In the genomic region with DNA sequence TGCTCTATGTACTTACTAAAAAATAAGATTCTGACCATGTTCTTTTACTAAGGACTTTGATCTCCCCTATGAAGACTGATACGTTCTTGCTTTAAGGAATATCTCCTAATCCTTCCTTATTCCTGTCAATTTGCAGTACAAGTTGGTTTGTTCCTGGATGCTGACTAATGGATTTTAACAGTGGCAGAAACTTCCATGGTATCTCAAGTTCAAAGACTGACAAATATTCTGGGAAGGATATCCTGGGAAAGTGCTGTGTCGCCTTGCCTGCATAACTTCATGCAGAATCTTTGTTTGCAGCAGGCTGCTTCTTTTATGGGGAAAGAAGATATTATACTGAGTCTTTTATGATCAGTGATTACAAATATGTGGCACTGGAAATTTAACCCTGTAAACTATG, we compare ENCODE assay signal across 19 cellular contexts. TPM values are rescaled to one million over a fixed set of nuclear protein-coding genes. Genes with fewer than 3 reads are reported as not detected.
DNase-seq lines count a peak whose midpoint lies in the region; ATAC-seq, FAIRE-seq and TF ChIP-seq lines count a peak whose summit lies in the region.
"Had no signal": no experiment of that assay in that cellular context is flagged by ENCODE, and none has a peak within 500 bp of the region (broad histone marks: within the 10 kb centered on the region; RNA-seq: fewer than 3 reads in every experiment).

No MANE protein-coding gene starts in this region.

- FAIRE-seq in HepG2 (lab: Jason Lieb, UNC) = no peak

- intact Hi-C loops in HepG2 (cut with micrococcal nuclease; ENCODE audit: unreplicated experiment) = no loop called here
- intact Hi-C loops in right lobe of liver (cut with DNase I) = no loop called here

- TF ChIP-seq CTCF in HepG2 (CRISPR knock-in tag; IDR thresholded peaks at IDR 0.05) = no peak
- no peak for TF ChIP-seq CTCF in right lobe of liver (IDR thresholded peaks at IDR 0.05)
- no peak for TF ChIP-seq CTCF in omental fat pad (IDR thresholded peaks at IDR 0.05)

- no peak overlapping the region for H3K9ac ChIP-seq in HepG2 (ENCODE audit: insufficient read depth, low read depth, low read length)
- H3K9ac ChIP-seq: BLaER1 had no signal

- TF ChIP-seq POLR2A in HepG2 (IDR thresholded peaks at IDR 0.05; ENCODE audit: insufficient read depth in 1 of 2, low read depth in 2 of 2, low read length in 2 of 2) = no peak
- no peak for TF ChIP-seq POLR2A in right lobe of liver (IDR thresholded peaks at IDR 0.05)

- ATAC-seq in HepG2 (no peak), right lobe of liver (no peak), omental fat pad (ENCODE audit: low FRiP score) (no peak)

- H3K9me3 ChIP-seq in HepG2 (ENCODE audit: low read length) = no peaks in the 10 kb centered on the region
- no peaks in the 10 kb centered on the region for H3K9me3 ChIP-seq in right lobe of liver
- H3K9me3 ChIP-seq: BLaER1, HAP-1 had no signal

- DNase-seq in HepG2 (ENCODE audit: low spot score) (no peak), right lobe of liver (no peak), cerebellar cortex (ENCODE audit: low spot score) (peak; percentile 56), omental fat pad (ENCODE audit: low spot score) (no peak), retina (no peak)
- DNase-seq: CD4-positive, alpha-beta memory T cell; DMS153; DMS79; GF-D8; GOT3; KBM-7 had no signal

- POLR2A ChIA-PET in HepG2 (lab: Yijun Ruan, JAX) = no interaction called here

- H3K4me3 ChIP-seq in HepG2 (replicated peaks in 1 of 3; ENCODE audit: insufficient read depth in 1 of 3, low read depth in 2 of 3, low read length in 3 of 3) (no peak overlapping the region), right lobe of liver (no peak overlapping the region)
- H3K4me3 ChIP-seq: BLaER1, HAP-1 had no signal

- TF ChIP-seq EP300 in HepG2 (IDR thresholded peaks at IDR 0.05; ENCODE audit: low read depth in 2 of 2, low read length in 2 of 2) (no peak), HepG2 (CRISPR knock-in tag; IDR thresholded peaks at IDR 0.05; ENCODE audit: borderline replicate concordance) (no peak)

- H2AFZ ChIP-seq in HepG2 (ENCODE audit: low read length) = no peak overlapping the region

- no peak overlapping the region for H3K27ac ChIP-seq in HepG2 (ENCODE audit: extremely low read length, insufficient read depth, low read length)
- H3K27ac ChIP-seq in right lobe of liver = no peak overlapping the region
- H3K27ac ChIP-seq: 22Rv1, BLaER1 had no signal

- in situ Hi-C loops in HepG2 (cut with HindIII; ENCODE audit: extremely low pct_ligation_motif_present, low pct_unique_long_range_greater_than_20kb) = no loop called here

- H3K36me3 ChIP-seq in HepG2 (replicated peaks in 1 of 2; ENCODE audit: control insufficient read depth in 1 of 2, insufficient read depth in 2 of 2, low read length in 2 of 2) = no peaks in the 10 kb centered on the region
- no peaks in the 10 kb centered on the region for H3K36me3 ChIP-seq in right lobe of liver
- H3K36me3 ChIP-seq: BLaER1, HAP-1 had no signal

- CTCF ChIA-PET in HepG2 (lab: Yijun Ruan, JAX; ENCODE audit: low intra/inter-chr PET ratio, low total read pairs) = no interaction called here

- no peaks in the 10 kb centered on the region for H4K20me1 ChIP-seq in HepG2 (ENCODE audit: insufficient read depth, low read length)
- H4K20me1 ChIP-seq: BLaER1 had no signal

- H3K27me3 ChIP-seq in HepG2 (ENCODE audit: control insufficient read depth in 1 of 2, insufficient read depth in 2 of 2, low read length in 2 of 2) (no peaks in the 10 kb centered on the region), right lobe of liver (no peaks in the 10 kb centered on the region)
- H3K27me3 ChIP-seq: BLaER1 had no signal

- no TSS peak for BruUV-seq in HepG2 (replicated peaks; lab: Mats Ljungman, UMichigan)

- no peaks in the 10 kb centered on the region for H3K79me2 ChIP-seq in HepG2 (ENCODE audit: insufficient read depth, low read length)

- 19% methylated on average over 2 of the region's 2 CpGs for WGBS in HepG2 (ENCODE audit: low lambda C conversion rate)
- 35% methylated on average over 2 of the region's 2 CpGs for WGBS in right lobe of liver (ENCODE audit: insufficient coverage, low coverage, low lambda C conversion rate, missing lambda C conversion rate)

- H3K4me2 ChIP-seq in HepG2 (ENCODE audit: low read depth, low read length) = no peak overlapping the region
- H3K4me2 ChIP-seq: BLaER1 had no signal

- no peaks in the 10 kb centered on the region for H3K4me1 ChIP-seq in HepG2 (ENCODE audit: insufficient read depth, low read length)
- no peaks in the 10 kb centered on the region for H3K4me1 ChIP-seq in right lobe of liver
- H3K4me1 ChIP-seq: BLaER1, HAP-1 had no signal

- no peak for TF ChIP-seq RAD21 in HepG2 (CRISPR knock-in tag; IDR thresholded peaks at IDR 0.05)

RNA-seq across cellular contexts. Expression of gene OR52J3, which starts 8.4 kb away (rescaled TPM):
- total RNA-seq in HepG2 (2016; rRNA removed; fragmentation: Illumina TruSeq; extraction: Trizol) = not detected in 2 replicates
- not detected in 2 replicates for total RNA-seq in HepG2 (2016; cell fraction: cytosol; rRNA removed; fragmentation: Illumina TruSeq; extraction: Trizol; ENCODE audit: low read depth)
- total RNA-seq in HepG2 (2016; cell fraction: insoluble cytoplasmic fraction; rRNA removed; fragmentation: Illumina TruSeq; extraction: Trizol) = not detected in 2 replicates
- not detected in 2 replicates for total RNA-seq in HepG2 (2016; cell fraction: membrane; rRNA removed; fragmentation: Illumina TruSeq; extraction: Trizol)
- not detected in 2 replicates for total RNA-seq in HepG2 (2016; cell fraction: nucleus; rRNA removed; fragmentation: Illumina TruSeq; extraction: Trizol)
- polyA plus RNA-seq in HepG2 (2011; rRNA removed) = not detected in 2 replicates
- not detected in 2 replicates for polyA plus RNA-seq in HepG2 (2011; cell fraction: cytosol; rRNA removed)
- not detected in 2 replicates for polyA plus RNA-seq in HepG2 (2011; cell fraction: nucleus; rRNA removed)
- polyA plus RNA-seq in HepG2 (2012) = not detected in 2 replicates
- polyA plus RNA-seq in HepG2 (2016; cell fraction: cytosol; fragmentation: Illumina TruSeq; extraction: Trizol; ENCODE audit: low read depth) = not detected in 2 replicates
- not detected in 2 replicates for polyA plus RNA-seq in HepG2 (2016; cell fraction: insoluble cytoplasmic fraction; fragmentation: Illumina TruSeq; extraction: Trizol; ENCODE audit: low read depth)
- polyA plus RNA-seq in HepG2 (2016; cell fraction: membrane; fragmentation: Illumina TruSeq; extraction: Trizol; ENCODE audit: low read depth) = not detected in 2 replicates
- not detected in 2 replicates for polyA plus RNA-seq in HepG2 (2016; cell fraction: nucleus; fragmentation: Illumina TruSeq; extraction: Trizol; ENCODE audit: insufficient read depth, low read depth)
- not detected in 2 replicates for polyA minus RNA-seq in HepG2 (2011; rRNA and poly(A)+ RNA removed; ENCODE audit: low replicate concordance)
- polyA minus RNA-seq in HepG2 (2011; cell fraction: cytosol; rRNA and poly(A)+ RNA removed) = not detected in 2 replicates
- not detected in 2 replicates for polyA minus RNA-seq in HepG2 (2011; cell fraction: nucleus; rRNA and poly(A)+ RNA removed)
- total RNA-seq in right lobe of liver = not detected
- not detected for total RNA-seq in omental fat pad
- total RNA-seq: A673; CD4-positive, alpha-beta memory T cell; Daoy; HT-29 had no signal
- polyA plus RNA-seq: AG04450; CD14-positive monocyte; CD4-positive, alpha-beta memory T cell had no signal

RNA-seq across cellular contexts. Expression of gene OR52E2, which starts 21.5 kb away (rescaled TPM):
- not detected in 2 replicates for total RNA-seq in HepG2 (2016; rRNA removed; fragmentation: Illumina TruSeq; extraction: Trizol)
- total RNA-seq in HepG2 (2016; cell fraction: cytosol; rRNA removed; fragmentation: Illumina TruSeq; extraction: Trizol; ENCODE audit: low read depth) = not detected in 2 replicates
- total RNA-seq in HepG2 (2016; cell fraction: insoluble cytoplasmic fraction; rRNA removed; fragmentation: Illumina TruSeq; extraction: Trizol) = not detected in 2 replicates
- not detected in 2 replicates for total RNA-seq in HepG2 (2016; cell fraction: membrane; rRNA removed; fragmentation: Illumina TruSeq; extraction: Trizol)
- total RNA-seq in HepG2 (2016; cell fraction: nucleus; rRNA removed; fragmentation: Illumina TruSeq; extraction: Trizol) = not detected in 2 replicates
- polyA plus RNA-seq in HepG2 (2011; rRNA removed) = not detected in 2 replicates
- polyA plus RNA-seq in HepG2 (2011; cell fraction: cytosol; rRNA removed) = not detected in 2 replicates
- not detected in 2 replicates for polyA plus RNA-seq in HepG2 (2011; cell fraction: nucleus; rRNA removed)
- polyA plus RNA-seq in HepG2 (2012) = not detected in 2 replicates
- polyA plus RNA-seq in HepG2 (2016; cell fraction: cytosol; fragmentation: Illumina TruSeq; extraction: Trizol; ENCODE audit: low read depth) = not detected in 2 replicates
- polyA plus RNA-seq in HepG2 (2016; cell fraction: insoluble cytoplasmic fraction; fragmentation: Illumina TruSeq; extraction: Trizol; ENCODE audit: low read depth) = not detected in 2 replicates
- not detected in 2 replicates for polyA plus RNA-seq in HepG2 (2016; cell fraction: membrane; fragmentation: Illumina TruSeq; extraction: Trizol; ENCODE audit: low read depth)
- polyA plus RNA-seq in HepG2 (2016; cell fraction: nucleus; fragmentation: Illumina TruSeq; extraction: Trizol; ENCODE audit: insufficient read depth, low read depth) = not detected in 2 replicates
- not detected in 2 replicates for polyA minus RNA-seq in HepG2 (2011; rRNA and poly(A)+ RNA removed; ENCODE audit: low replicate concordance)
- not detected in 2 replicates for polyA minus RNA-seq in HepG2 (2011; cell fraction: cytosol; rRNA and poly(A)+ RNA removed)
- polyA minus RNA-seq in HepG2 (2011; cell fraction: nucleus; rRNA and poly(A)+ RNA removed) = not detected in 2 replicates
- total RNA-seq in right lobe of liver = not detected
- total RNA-seq in omental fat pad = not detected
- total RNA-seq: A673; CD4-positive, alpha-beta memory T cell; Daoy; HT-29 had no signal
- polyA plus RNA-seq: AG04450; CD14-positive monocyte; CD4-positive, alpha-beta memory T cell had no signal

RNA-seq across cellular contexts. Expression of gene OR52E1, which starts 31.4 kb away (rescaled TPM):
- total RNA-seq in HepG2 (2016; rRNA removed; fragmentation: Illumina TruSeq; extraction: Trizol) = not detected in 2 replicates
- not detected in 2 replicates for total RNA-seq in HepG2 (2016; cell fraction: cytosol; rRNA removed; fragmentation: Illumina TruSeq; extraction: Trizol; ENCODE audit: low read depth)
- total RNA-seq in HepG2 (2016; cell fraction: insoluble cytoplasmic fraction; rRNA removed; fragmentation: Illumina TruSeq; extraction: Trizol) = not detected in 2 replicates
- total RNA-seq in HepG2 (2016; cell fraction: membrane; rRNA removed; fragmentation: Illumina TruSeq; extraction: Trizol) = not detected in 2 replicates
- not detected in 2 replicates for total RNA-seq in HepG2 (2016; cell fraction: nucleus; rRNA removed; fragmentation: Illumina TruSeq; extraction: Trizol)
- not detected in 2 replicates for polyA plus RNA-seq in HepG2 (2011; rRNA removed)
- not detected in 2 replicates for polyA plus RNA-seq in HepG2 (2011; cell fraction: cytosol; rRNA removed)
- not detected in 2 replicates for polyA plus RNA-seq in HepG2 (2011; cell fraction: nucleus; rRNA removed)
- not detected in 2 replicates for polyA plus RNA-seq in HepG2 (2012)
- polyA plus RNA-seq in HepG2 (2016; cell fraction: cytosol; fragmentation: Illumina TruSeq; extraction: Trizol; ENCODE audit: low read depth) = not detected in 2 replicates
- polyA plus RNA-seq in HepG2 (2016; cell fraction: insoluble cytoplasmic fraction; fragmentation: Illumina TruSeq; extraction: Trizol; ENCODE audit: low read depth) = not detected in 2 replicates
- polyA plus RNA-seq in HepG2 (2016; cell fraction: membrane; fragmentation: Illumina TruSeq; extraction: Trizol; ENCODE audit: low read depth) = not detected in 2 replicates
- not detected in 2 replicates for polyA plus RNA-seq in HepG2 (2016; cell fraction: nucleus; fragmentation: Illumina TruSeq; extraction: Trizol; ENCODE audit: insufficient read depth, low read depth)
- polyA minus RNA-seq in HepG2 (2011; rRNA and poly(A)+ RNA removed; ENCODE audit: low replicate concordance) = not detected in 2 replicates
- not detected in 2 replicates for polyA minus RNA-seq in HepG2 (2011; cell fraction: cytosol; rRNA and poly(A)+ RNA removed)
- not detected in 2 replicates for polyA minus RNA-seq in HepG2 (2011; cell fraction: nucleus; rRNA and poly(A)+ RNA removed)
- not detected for total RNA-seq in right lobe of liver
- total RNA-seq in omental fat pad = not detected
- total RNA-seq: A673; CD4-positive, alpha-beta memory T cell; Daoy; HT-29 had no signal
- polyA plus RNA-seq: AG04450; CD14-positive monocyte; CD4-positive, alpha-beta memory T cell had no signal

RNA-seq across cellular contexts. Expression of gene OR51L1, which starts 43.3 kb away (rescaled TPM):
- total RNA-seq in HepG2 (2016; rRNA removed; fragmentation: Illumina TruSeq; extraction: Trizol) (not detected in 2 replicates), right lobe of liver (not detected), omental fat pad (not detected)
- not detected in 2 replicates for total RNA-seq in HepG2 (2016; cell fraction: cytosol; rRNA removed; fragmentation: Illumina TruSeq; extraction: Trizol; ENCODE audit: low read depth)
- not detected in 2 replicates for total RNA-seq in HepG2 (2016; cell fraction: insoluble cytoplasmic fraction; rRNA removed; fragmentation: Illumina TruSeq; extraction: Trizol)
- not detected in 2 replicates for total RNA-seq in HepG2 (2016; cell fraction: membrane; rRNA removed; fragmentation: Illumina TruSeq; extraction: Trizol)
- total RNA-seq in HepG2 (2016; cell fraction: nucleus; rRNA removed; fragmentation: Illumina TruSeq; extraction: Trizol) = not detected in 2 replicates
- polyA plus RNA-seq in HepG2 (2011; rRNA removed) = not detected in 2 replicates
- not detected in 2 replicates for polyA plus RNA-seq in HepG2 (2011; cell fraction: cytosol; rRNA removed)
- not detected in 2 replicates for polyA plus RNA-seq in HepG2 (2011; cell fraction: nucleus; rRNA removed)
- polyA plus RNA-seq in HepG2 (2012) = not detected in 2 replicates
- polyA plus RNA-seq in HepG2 (2016; cell fraction: cytosol; fragmentation: Illumina TruSeq; extraction: Trizol; ENCODE audit: low read depth) = not detected in 2 replicates
- not detected in 2 replicates for polyA plus RNA-seq in HepG2 (2016; cell fraction: insoluble cytoplasmic fraction; fragmentation: Illumina TruSeq; extraction: Trizol; ENCODE audit: low read depth)
- polyA plus RNA-seq in HepG2 (2016; cell fraction: membrane; fragmentation: Illumina TruSeq; extraction: Trizol; ENCODE audit: low read depth) = not detected in 2 replicates
- polyA plus RNA-seq in HepG2 (2016; cell fraction: nucleus; fragmentation: Illumina TruSeq; extraction: Trizol; ENCODE audit: insufficient read depth, low read depth) = not detected in 2 replicates
- not detected in 2 replicates for polyA minus RNA-seq in HepG2 (2011; rRNA and poly(A)+ RNA removed; ENCODE audit: low replicate concordance)
- polyA minus RNA-seq in HepG2 (2011; cell fraction: cytosol; rRNA and poly(A)+ RNA removed) = not detected in 2 replicates
- polyA minus RNA-seq in HepG2 (2011; cell fraction: nucleus; rRNA and poly(A)+ RNA removed) = not detected in 2 replicates
- total RNA-seq: A673; CD4-positive, alpha-beta memory T cell; Daoy; HT-29 had no signal
- polyA plus RNA-seq: AG04450; CD14-positive monocyte; CD4-positive, alpha-beta memory T cell had no signal
